ENCODE assay signal across 39 cellular contexts in the genomic region with DNA sequence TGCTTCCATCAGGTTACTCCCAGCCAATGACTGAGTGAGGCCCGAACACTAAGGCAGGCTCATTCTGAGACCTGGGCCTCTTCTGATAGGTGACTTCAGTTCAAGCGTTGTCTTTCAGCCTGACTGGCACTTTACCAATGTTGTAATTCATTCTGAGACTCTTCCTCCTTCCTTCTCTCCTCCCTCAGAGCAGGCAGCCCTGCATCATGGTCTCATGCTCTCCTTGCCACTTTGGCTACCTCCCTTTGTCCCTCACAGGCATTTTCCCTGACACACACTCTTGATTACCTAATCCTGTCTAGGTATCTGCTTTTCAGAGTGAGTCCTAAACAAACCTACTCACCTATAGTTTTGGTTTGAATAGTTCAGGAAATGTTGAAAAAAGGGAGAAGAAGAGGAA. TPM values are rescaled to one million over a fixed set of nuclear protein-coding genes. Genes with fewer than 3 reads are reported as not detected.
"Had no signal": no experiment of that assay in that cellular context is flagged by ENCODE, and none has a peak within 500 bp of the region (broad histone marks: within the 10 kb centered on the region; RNA-seq: fewer than 3 reads in every experiment).

No MANE protein-coding gene starts in this region.

- ATAC-seq: activated CD8-positive, alpha-beta T cell treated with anti-CD3 and anti-CD28 coated beads for 36 hours; activated naive CD4-positive, alpha-beta T cell treated with anti-CD3 and anti-CD28 coated beads, Interleukin-2, amount 50 U/mL, for 72 hours; activated T-cell treated with anti-CD3 and anti-CD28 coated beads, Interleukin-2, amount 50 U/mL, for 4 hours; activated T-cell treated with anti-CD3 and anti-CD28 coated beads, Interleukin-2, amount 50 U/mL, for 72 hours; activated T-helper 17 cell treated with anti-CD3 and anti-CD28 coated beads, Interleukin-2, amount 50 U/mL, for 72 hours; body of pancreas had no signal

- H3K9me3 ChIP-seq: adrenal gland, body of pancreas, breast epithelium had no signal

- DNase-seq: activated B cell treated with CpG ODN at 0.5 μM for 24 hours; activated CD4-positive, alpha-beta memory T cell treated with anti-CD3 and anti-CD28 coated beads for 36 hours; activated CD4-positive, alpha-beta T cell treated with anti-CD3 and anti-CD28 coated beads for 4 hours; activated CD4-positive, alpha-beta T cell treated with anti-CD3 and anti-CD28 coated beads, Interleukin-2, amount 10 ng/mL, durations not matched to agents 24 days and 14 days; activated CD4-positive, alpha-beta T cell treated with anti-CD3 and anti-CD28 coated beads, Interleukin-2, amount 50 U/mL, for 1 hour; activated CD4-positive, alpha-beta T cell treated with anti-CD3 and anti-CD28 coated beads, Interleukin-2, amount 50 U/mL, for 4 hours; activated CD4-positive, CD25-positive, alpha-beta regulatory T cell treated with anti-CD3 and anti-CD28 coated beads, Interleukin-2, amount 50 U/mL, for 72 hours; activated CD8-positive, alpha-beta memory T cell treated with anti-CD3 and anti-CD28 coated beads, Interleukin-2, amount 50 U/mL, for 4 hours; activated CD8-positive, alpha-beta T cell treated with anti-CD3 and anti-CD28 coated beads for 36 hours; activated effector memory CD4-positive, alpha-beta T cell treated with anti-CD3 and anti-CD28 coated beads, Interleukin-2, amount 50 U/mL, for 16 hours; activated gamma-delta T cell treated with Interleukin-2 at 50 U/mL for 16 hours; activated naive CD4-positive, alpha-beta T cell; activated naive CD4-positive, alpha-beta T cell treated with anti-CD3 and anti-CD28 coated beads for 36 hours; activated naive CD4-positive, alpha-beta T cell treated with anti-CD3 and anti-CD28 coated beads, Interleukin-2, amount 50 U/mL, for 16 hours; activated naive CD8-positive, alpha-beta T cell treated with anti-CD3 and anti-CD28 coated beads for 36 hours; activated T-cell treated with anti-CD3 and anti-CD28 coated beads for 4 hours; activated T-cell treated with anti-CD3 and anti-CD28 coated beads, Interleukin-2, amount 50 U/mL, for 1 hour; activated T-cell treated with anti-CD3 and anti-CD28 coated beads, Interleukin-2, amount 50 U/mL, for 4 hours; activated T-cell treated with anti-CD3 and anti-CD28 coated beads, Interleukin-2, amount 50 U/mL, for 72 hours; adrenal gland; amniotic stem cell; aorta; body of pancreas; brain microvascular endothelial cell; caudate nucleus; T-helper 1 cell; T-helper 2 cell; T-helper 9 cell had no signal

- H3K27me3 ChIP-seq: adrenal gland, body of pancreas, brain microvascular endothelial cell, breast epithelium had no signal

- H3K9me3 Mint-ChIP-seq: activated B cell treated with CpG ODN at 0.5 μM for 24 hours; activated CD4-positive, alpha-beta T cell treated with anti-CD3 and anti-CD28 coated beads, Interleukin-2, amount 10 ng/mL, durations not matched to agents 24 days and 14 days; activated CD8-positive, alpha-beta T cell treated with anti-CD3 and anti-CD28 coated beads for 36 hours; activated naive CD4-positive, alpha-beta T cell treated with anti-CD3 and anti-CD28 coated beads for 36 hours; activated naive CD4-positive, alpha-beta T cell treated with anti-CD3 and anti-CD28 coated beads, Interleukin-2, amount 50 U/mL, for 72 hours; activated naive CD8-positive, alpha-beta T cell treated with anti-CD3 and anti-CD28 coated beads for 36 hours; activated T-cell treated with anti-CD3 and anti-CD28 coated beads, Interleukin-2, amount 50 U/mL, for 4 hours; activated T-cell treated with anti-CD3 and anti-CD28 coated beads, Interleukin-2, amount 50 U/mL, for 72 hours; activated T-helper 1 cell treated with anti-CD3 and anti-CD28 coated beads, Interleukin-12 subunit alpha, Interleukin-12 subunit beta, Interleukin-2, Interleukin-4 antibody, amounts not matched to agents 30 ng/mL and 10 ng/mL and 1 ng/mL, durations not matched to agents 14 hours and 24 hours and 36 hours; activated T-helper 17 cell treated with anti-CD3 and anti-CD28 coated beads, Interleukin-2, amount 50 U/mL, for 72 hours; central memory CD8-positive, alpha-beta T cell; T-helper 1 cell treated with Interleukin-12 subunit alpha and Interleukin-12 subunit beta and Interleukin-4 antibody, amounts not matched to agents 30 μg/mL and 1 μg/mL, for 36 hours; T-helper 2 cell treated with Interferon-gamma antibody and Interleukin-4, amounts not matched to agents 5 μg/mL and 100 μg/mL, for 36 hours had no signal

- H3K4me1 Mint-ChIP-seq: activated B cell treated with CpG ODN at 0.5 μM for 24 hours; activated CD4-positive, alpha-beta T cell treated with anti-CD3 and anti-CD28 coated beads, Interleukin-2, amount 10 ng/mL, durations not matched to agents 24 days and 14 days; activated naive CD8-positive, alpha-beta T cell treated with anti-CD3 and anti-CD28 coated beads for 36 hours; activated T-helper 17 cell treated with anti-CD3 and anti-CD28 coated beads, Interleukin-2, amount 50 U/mL, for 72 hours; central memory CD8-positive, alpha-beta T cell had no signal

- H3K4me3 ChIP-seq: adrenal gland, body of pancreas, breast epithelium, cardiac muscle cell had no signal

- H3K36me3 Mint-ChIP-seq: activated CD4-positive, alpha-beta memory T cell treated with anti-CD3 and anti-CD28 coated beads for 36 hours; activated naive CD8-positive, alpha-beta T cell treated with anti-CD3 and anti-CD28 coated beads for 36 hours had no signal

- H3K4me3 Mint-ChIP-seq: activated B cell treated with CpG ODN at 0.5 μM for 24 hours; activated CD4-positive, alpha-beta memory T cell treated with anti-CD3 and anti-CD28 coated beads for 36 hours; activated CD4-positive, alpha-beta T cell treated with anti-CD3 and anti-CD28 coated beads, Interleukin-2, amount 10 ng/mL, durations not matched to agents 24 days and 14 days; activated CD8-positive, alpha-beta T cell treated with anti-CD3 and anti-CD28 coated beads for 36 hours; activated naive CD4-positive, alpha-beta T cell treated with anti-CD3 and anti-CD28 coated beads for 36 hours; activated naive CD8-positive, alpha-beta T cell treated with anti-CD3 and anti-CD28 coated beads for 36 hours; activated T-cell treated with anti-CD3 and anti-CD28 coated beads, Interleukin-2, amount 50 U/mL, for 4 hours; activated T-cell treated with anti-CD3 and anti-CD28 coated beads, Interleukin-2, amount 50 U/mL, for 72 hours; activated T-helper 1 cell treated with anti-CD3 and anti-CD28 coated beads, Interleukin-12 subunit alpha, Interleukin-12 subunit beta, Interleukin-2, Interleukin-4 antibody, amounts not matched to agents 30 ng/mL and 10 ng/mL and 1 ng/mL, durations not matched to agents 14 hours and 24 hours and 36 hours; activated T-helper 17 cell treated with anti-CD3 and anti-CD28 coated beads, Interleukin-2, amount 50 U/mL, for 72 hours; central memory CD8-positive, alpha-beta T cell; T-helper 1 cell treated with Interleukin-12 subunit alpha and Interleukin-12 subunit beta and Interleukin-4 antibody, amounts not matched to agents 30 μg/mL and 1 μg/mL, for 36 hours; T-helper 2 cell treated with Interferon-gamma antibody and Interleukin-4, amounts not matched to agents 5 μg/mL and 100 μg/mL, for 36 hours had no signal

- H3K27ac ChIP-seq: adrenal gland, body of pancreas, brain microvascular endothelial cell, breast epithelium, cardiac muscle cell, VCaP had no signal

- H3K27ac Mint-ChIP-seq: activated B cell treated with CpG ODN at 0.5 μM for 24 hours; activated CD4-positive, alpha-beta memory T cell treated with anti-CD3 and anti-CD28 coated beads for 36 hours; activated CD4-positive, alpha-beta T cell treated with anti-CD3 and anti-CD28 coated beads, Interleukin-2, amount 10 ng/mL, durations not matched to agents 24 days and 14 days; activated CD8-positive, alpha-beta T cell treated with anti-CD3 and anti-CD28 coated beads for 36 hours; activated naive CD4-positive, alpha-beta T cell treated with anti-CD3 and anti-CD28 coated beads for 36 hours; activated naive CD4-positive, alpha-beta T cell treated with anti-CD3 and anti-CD28 coated beads, Interleukin-2, amount 50 U/mL, for 72 hours; activated naive CD8-positive, alpha-beta T cell treated with anti-CD3 and anti-CD28 coated beads for 36 hours; activated T-cell treated with anti-CD3 and anti-CD28 coated beads, Interleukin-2, amount 50 U/mL, for 72 hours; activated T-helper 1 cell treated with anti-CD3 and anti-CD28 coated beads, Interleukin-12 subunit alpha, Interleukin-12 subunit beta, Interleukin-2, Interleukin-4 antibody, amounts not matched to agents 30 ng/mL and 10 ng/mL and 1 ng/mL, durations not matched to agents 14 hours and 24 hours and 36 hours; activated T-helper 17 cell treated with anti-CD3 and anti-CD28 coated beads, Interleukin-2, amount 50 U/mL, for 72 hours; T-helper 1 cell treated with Interleukin-12 subunit alpha and Interleukin-12 subunit beta and Interleukin-4 antibody, amounts not matched to agents 30 μg/mL and 1 μg/mL, for 36 hours; T-helper 2 cell treated with Interferon-gamma antibody and Interleukin-4, amounts not matched to agents 5 μg/mL and 100 μg/mL, for 36 hours had no signal

- H3K36me3 ChIP-seq: adrenal gland, brain microvascular endothelial cell, breast epithelium, cardiac muscle cell had no signal

- H3K4me1 ChIP-seq: adrenal gland, body of pancreas, breast epithelium had no signal

RNA-seq across cellular contexts. Expression of a gene that starts 12.6 kb away (rescaled TPM):
- total RNA-seq: activated B cell treated with CpG ODN at 0.5 μM for 24 hours; activated CD4-positive, alpha-beta memory T cell treated with anti-CD3 and anti-CD28 coated beads for 36 hours; activated CD4-positive, alpha-beta T cell treated with anti-CD3 and anti-CD28 coated beads, Interleukin-2, amount 10 ng/mL, durations not matched to agents 24 days and 14 days; activated CD8-positive, alpha-beta memory T cell treated with anti-CD3 and anti-CD28 coated beads for 36 hours; activated CD8-positive, alpha-beta T cell treated with anti-CD3 and anti-CD28 coated beads for 36 hours; activated naive CD4-positive, alpha-beta T cell treated with anti-CD3 and anti-CD28 coated beads for 36 hours; activated naive CD4-positive, alpha-beta T cell treated with anti-CD3 and anti-CD28 coated beads, Interleukin-2, amount 50 U/mL, for 72 hours; activated naive CD8-positive, alpha-beta T cell treated with anti-CD3 and anti-CD28 coated beads for 36 hours; activated T-cell treated with anti-CD3 and anti-CD28 coated beads, Interleukin-2, amount 50 U/mL, for 4 hours; activated T-cell treated with anti-CD3 and anti-CD28 coated beads, Interleukin-2, amount 50 U/mL, for 72 hours; activated T-helper 1 cell treated with anti-CD3 and anti-CD28 coated beads, Interleukin-12 subunit alpha, Interleukin-12 subunit beta, Interleukin-2, Interleukin-4 antibody, amounts not matched to agents 30 ng/mL and 10 ng/mL and 1 ng/mL, durations not matched to agents 14 hours and 24 hours and 36 hours; activated T-helper 17 cell treated with anti-CD3 and anti-CD28 coated beads, Interleukin-2, amount 50 U/mL, for 72 hours; adrenal gland; aorta; astrocyte; body of pancreas; breast epithelium; cardiac muscle cell had no signal
- polyA plus RNA-seq: adrenal gland, aorta, cardiac muscle cell had no signal

RNA-seq across cellular contexts. Expression of a gene that starts 21.9 kb away (rescaled TPM):
- total RNA-seq: activated B cell treated with CpG ODN at 0.5 μM for 24 hours; activated CD4-positive, alpha-beta memory T cell treated with anti-CD3 and anti-CD28 coated beads for 36 hours; activated CD4-positive, alpha-beta T cell treated with anti-CD3 and anti-CD28 coated beads, Interleukin-2, amount 10 ng/mL, durations not matched to agents 24 days and 14 days; activated CD8-positive, alpha-beta memory T cell treated with anti-CD3 and anti-CD28 coated beads for 36 hours; activated CD8-positive, alpha-beta T cell treated with anti-CD3 and anti-CD28 coated beads for 36 hours; activated naive CD4-positive, alpha-beta T cell treated with anti-CD3 and anti-CD28 coated beads for 36 hours; activated naive CD4-positive, alpha-beta T cell treated with anti-CD3 and anti-CD28 coated beads, Interleukin-2, amount 50 U/mL, for 72 hours; activated T-cell treated with anti-CD3 and anti-CD28 coated beads, Interleukin-2, amount 50 U/mL, for 4 hours; activated T-helper 1 cell treated with anti-CD3 and anti-CD28 coated beads, Interleukin-12 subunit alpha, Interleukin-12 subunit beta, Interleukin-2, Interleukin-4 antibody, amounts not matched to agents 30 ng/mL and 10 ng/mL and 1 ng/mL, durations not matched to agents 14 hours and 24 hours and 36 hours; adrenal gland; aorta; astrocyte; body of pancreas; breast epithelium; cardiac muscle cell had no signal
- polyA plus RNA-seq: adrenal gland, aorta, cardiac muscle cell had no signal

RNA-seq across cellular contexts. Expression of a gene that starts 36.0 kb away (rescaled TPM):
- total RNA-seq: activated B cell treated with CpG ODN at 0.5 μM for 24 hours, aorta, body of pancreas, cardiac muscle cell had no signal
- polyA plus RNA-seq: aorta, cardiac muscle cell had no signal

RNA-seq across cellular contexts. Expression of a gene that starts 37.8 kb away (rescaled TPM):
- total RNA-seq: activated B cell treated with CpG ODN at 0.5 μM for 24 hours; activated CD4-positive, alpha-beta memory T cell treated with anti-CD3 and anti-CD28 coated beads for 36 hours; activated CD4-positive, alpha-beta T cell treated with anti-CD3 and anti-CD28 coated beads, Interleukin-2, amount 10 ng/mL, durations not matched to agents 24 days and 14 days; activated CD8-positive, alpha-beta memory T cell treated with anti-CD3 and anti-CD28 coated beads for 36 hours; activated CD8-positive, alpha-beta T cell treated with anti-CD3 and anti-CD28 coated beads for 36 hours; activated naive CD4-positive, alpha-beta T cell treated with anti-CD3 and anti-CD28 coated beads for 36 hours; activated naive CD4-positive, alpha-beta T cell treated with anti-CD3 and anti-CD28 coated beads, Interleukin-2, amount 50 U/mL, for 72 hours; activated naive CD8-positive, alpha-beta T cell treated with anti-CD3 and anti-CD28 coated beads for 36 hours; activated T-cell treated with anti-CD3 and anti-CD28 coated beads, Interleukin-2, amount 50 U/mL, for 72 hours; activated T-helper 1 cell treated with anti-CD3 and anti-CD28 coated beads, Interleukin-12 subunit alpha, Interleukin-12 subunit beta, Interleukin-2, Interleukin-4 antibody, amounts not matched to agents 30 ng/mL and 10 ng/mL and 1 ng/mL, durations not matched to agents 14 hours and 24 hours and 36 hours; activated T-helper 17 cell treated with anti-CD3 and anti-CD28 coated beads, Interleukin-2, amount 50 U/mL, for 72 hours; adrenal gland; astrocyte; body of pancreas; cardiac muscle cell had no signal
- polyA plus RNA-seq: cardiac muscle cell had no signal
